20 cellular contexts compared by ENCODE assay signal in genomic region chr12:124097681-124098080, GRCh38.
DNase-seq lines count a peak whose midpoint lies in the region; FAIRE-seq and TF ChIP-seq lines count a peak whose summit lies in the region.
"Had no signal": no experiment of that assay in that cellular context is flagged by ENCODE, and none has a peak within 500 bp of the region (broad histone marks: within the 10 kb centered on the region; RNA-seq: fewer than 3 reads in every experiment).

No MANE protein-coding gene starts in this region.

- DNase-seq in EH (ENCODE audit: low read depth) (peak; percentile 10), caudate nucleus (lab: John Stamatoyannopoulos, UW) (peak in 1 of 61 donors; percentile 12), kidney (peak; percentile 26), sigmoid colon (no peak), trophoblast cell (no peak), DMS153 (lab: John Stamatoyannopoulos, UW) (no peak)
- no peak for DNase-seq in effector memory CD4-positive, alpha-beta T cell
- no peak for DNase-seq in activated CD4-positive, alpha-beta T cell treated with anti-CD3 and anti-CD28 coated beads for 1 hour
- DNase-seq: activated CD8-positive, alpha-beta memory T cell treated with anti-CD3 and anti-CD28 coated beads for 24 hours; activated T-cell treated with anti-CD3 and anti-CD28 coated beads, Interleukin-2, amount 50 U/mL, for 48 hours; CD8-positive, alpha-beta memory T cell; DMS79; MM.1S; NCI-H1694; NCI-H446; RPMI8226; stimulated activated CD4-positive, alpha-beta T cell treated with anti-CD3 and anti-CD28 coated beads, Interleukin-12 subunit alpha, Interleukin-12 subunit beta, amount 100 ng/mL, for 4 hours; T-helper 9 cell; tibial artery had no signal

- no peaks in the 10 kb centered on the region for H3K79me2 ChIP-seq in trophoblast cell (ENCODE audit: control insufficient read depth, insufficient read depth, low read length, poor library complexity)

- no peak overlapping the region for H2BK12ac ChIP-seq in trophoblast cell (ENCODE audit: low read length)

- H3K9ac ChIP-seq in kidney (ENCODE audit: low read length in 2 of 2) = no peak overlapping the region
- no peak overlapping the region for H3K9ac ChIP-seq in trophoblast cell (ENCODE audit: low read length)

- H3K9me3 ChIP-seq in kidney (ENCODE audit: control insufficient read depth in 1 of 2, low read length in 2 of 2) (no peaks in the 10 kb centered on the region), sigmoid colon (no peaks in the 10 kb centered on the region), trophoblast cell (ENCODE audit: insufficient read depth, low read depth, low read length) (peaks cover 9% of the 10 kb centered on the region)
- H3K9me3 ChIP-seq in effector memory CD4-positive, alpha-beta T cell (ENCODE audit: control insufficient read depth, low read length) = no peaks in the 10 kb centered on the region
- H3K9me3 ChIP-seq: tibial artery had no signal

- H2BK120ac ChIP-seq in trophoblast cell (ENCODE audit: insufficient read depth, low read length, poor library complexity) = no peak overlapping the region

- peaks cover 0 to 3% of the 10 kb centered on the region in 2 donors for H3K4me1 ChIP-seq in kidney (ENCODE audit: control insufficient read depth in 1 of 2, insufficient read depth in 1 of 2, low read depth in 1 of 2, low read length in 2 of 2)
- peaks cover 0 to 21% (median 14%) of the 10 kb centered on the region in 4 donors for H3K4me1 ChIP-seq in sigmoid colon
- H3K4me1 ChIP-seq in trophoblast cell (ENCODE audit: control insufficient read depth in 1 of 2, insufficient read depth in 2 of 2, low read length in 2 of 2) = no peaks in the 10 kb centered on the region
- no peaks in the 10 kb centered on the region for H3K4me1 ChIP-seq in effector memory CD4-positive, alpha-beta T cell (ENCODE audit: control insufficient read depth, insufficient read depth, low read length, poor library complexity, severe bottlenecking)

- H3K27ac ChIP-seq in caudate nucleus (ENCODE audit: low read depth, low read length) (peak overlapping the region; percentile 77), kidney (ENCODE audit: low read depth in 2 of 2, low read length in 2 of 2) (no peak overlapping the region), sigmoid colon (peak overlapping the region in 3 of 4 donors; percentile 11 to 48 (median 35)), trophoblast cell (ENCODE audit: low read depth, low read length) (no peak overlapping the region)
- H3K27ac ChIP-seq in effector memory CD4-positive, alpha-beta T cell (ENCODE audit: insufficient read depth, low read length, poor library complexity, severe bottlenecking) = no peak overlapping the region

- 68 to 83% methylated on average over 7 of the region's 7 CpGs for WGBS in sigmoid colon, 2 donors
- no CpG with 5 or more reads among the region's 7 CpGs for WGBS in trophoblast cell (ENCODE audit: extremely low coverage, insufficient coverage, insufficient read length)

- H3K14ac ChIP-seq in trophoblast cell (ENCODE audit: low read length) = no peak overlapping the region

- H3K36me3 ChIP-seq in kidney (ENCODE audit: control insufficient read depth in 1 of 2, insufficient read depth in 2 of 2, low read length in 2 of 2) (no peaks in the 10 kb centered on the region), sigmoid colon (no peaks in the 10 kb centered on the region), trophoblast cell (ENCODE audit: control insufficient read depth in 1 of 2, insufficient read depth in 2 of 2, low read length in 2 of 2) (no peaks in the 10 kb centered on the region)
- no peaks in the 10 kb centered on the region for H3K36me3 ChIP-seq in effector memory CD4-positive, alpha-beta T cell (ENCODE audit: control insufficient read depth, insufficient read depth, low read length)
- H3K36me3 ChIP-seq: tibial artery had no signal

- H3K79me1 ChIP-seq in trophoblast cell (ENCODE audit: low read length) = no peaks in the 10 kb centered on the region

- no peak overlapping the region for H2AK5ac ChIP-seq in trophoblast cell (ENCODE audit: low read length)

- TF ChIP-seq POLR2A in sigmoid colon (IDR thresholded peaks at IDR 0.05) = no peak

- no peak overlapping the region for H4K8ac ChIP-seq in trophoblast cell (ENCODE audit: low read depth, low read length)

- FAIRE-seq in kidney (lab: Jason Lieb, UNC) = no peak

- H3K4me2 ChIP-seq in trophoblast cell (ENCODE audit: low read length) = no peak overlapping the region

- H3K4me3 ChIP-seq in kidney (ENCODE audit: low read length in 2 of 2) (no peak overlapping the region), sigmoid colon (peak overlapping the region in 2 of 4 donors; percentile 3 to 4), trophoblast cell (ENCODE audit: low read depth, low read length) (no peak overlapping the region)
- H3K4me3 ChIP-seq in effector memory CD4-positive, alpha-beta T cell (ENCODE audit: insufficient read depth, low read depth, low read length, poor library complexity, severe bottlenecking) = no peak overlapping the region
- H3K4me3 ChIP-seq: lung, tibial artery had no signal

- no peak overlapping the region for H2BK5ac ChIP-seq in trophoblast cell (ENCODE audit: low read depth, low read length, poor library complexity)

- no peak overlapping the region for H2AFZ ChIP-seq in trophoblast cell (ENCODE audit: insufficient read depth, low read length, poor library complexity)

- H4K91ac ChIP-seq in trophoblast cell (ENCODE audit: low read depth, low read length) = no peak overlapping the region

- no peak overlapping the region for H4K12ac ChIP-seq in trophoblast cell (ENCODE audit: low read depth, low read length)

- H3K23ac ChIP-seq in trophoblast cell (ENCODE audit: low read length) = no peak overlapping the region

- intact Hi-C loops in kidney (cut with DNase I) = no loop called here
- intact Hi-C loops in sigmoid colon (cut with DNase I) = no loop called here

- H3K4ac ChIP-seq in trophoblast cell (ENCODE audit: low read depth, low read length) = no peak overlapping the region

- H3K18ac ChIP-seq in trophoblast cell (ENCODE audit: low read length) = no peak overlapping the region

- no peak for TF ChIP-seq EP300 in sigmoid colon (IDR thresholded peaks at IDR 0.05)

- no peaks in the 10 kb centered on the region for H3K27me3 ChIP-seq in sigmoid colon
- no peaks in the 10 kb centered on the region for H3K27me3 ChIP-seq in trophoblast cell (ENCODE audit: insufficient read depth, low read length)
- H3K27me3 ChIP-seq in effector memory CD4-positive, alpha-beta T cell (replicated peaks; ENCODE audit: control insufficient read depth, insufficient read depth, low read length, poor library complexity, severe bottlenecking) = no peaks in the 10 kb centered on the region
- H3K27me3 ChIP-seq: tibial artery had no signal

- TF ChIP-seq CTCF in kidney (IDR thresholded peaks at IDR 0.05; ENCODE audit: borderline replicate concordance, extremely low read depth, insufficient read depth) (no peak), sigmoid colon (IDR thresholded peaks at IDR 0.05) (no peak)

Comparison
In these comparisons a context has a peak if more than half of its experiments do, and no peak if none do; other contexts are left out.
1. DNase-seq: peak in EH (single experiment) and kidney (single experiment); none in sigmoid colon (single experiment), trophoblast cell (0 of 2), DMS153 (single experiment), effector memory CD4-positive, alpha-beta T cell (0 of 3) and activated CD4-positive, alpha-beta T cell treated with anti-CD3 and anti-CD28 coated beads for 1 hour (single experiment).
2. H3K27ac ChIP-seq: peak in caudate nucleus (single experiment) and sigmoid colon (3 of 4); none in kidney (0 of 2), trophoblast cell (single experiment) and effector memory CD4-positive, alpha-beta T cell (single experiment).